14 cellular contexts compared by ENCODE assay signal in genomic region chr1:247322437-247322836, GRCh38. TPM values are rescaled to one million over a fixed set of nuclear protein-coding genes. Genes with fewer than 3 reads are reported as not detected.
DNase-seq lines count a peak whose midpoint lies in the region; ATAC-seq and TF ChIP-seq lines count a peak whose summit lies in the region.
"Had no signal": no experiment of that assay in that cellular context is flagged by ENCODE, and none has a peak within 500 bp of the region (broad histone marks: within the 10 kb centered on the region; RNA-seq: fewer than 3 reads in every experiment).

No MANE protein-coding gene starts in this region.

- no peak overlapping the region for H3K4ac ChIP-seq in H9 (ENCODE audit: low read depth, low read length)

- peaks cover 1% of the 10 kb centered on the region for H4K20me1 ChIP-seq in H9 (ENCODE audit: control insufficient read depth, insufficient read depth, insufficient read length)

- peak overlapping the region; percentile 61 to 93 (median 62); a peak in 3 of 7 replicates for H3K27ac Mint-ChIP-seq in H9
- H3K27ac Mint-ChIP-seq in T-helper 2 cell treated with Interferon-gamma antibody and Interleukin-4, amounts not matched to agents 5 μg/mL and 100 μg/mL, for 36 hours = peak overlapping the region; percentile 61
- H3K27ac Mint-ChIP-seq: type B pancreatic cell had no signal

- H2BK120ac ChIP-seq in H9 (ENCODE audit: low read depth, low read length, poor library complexity, severe bottlenecking) = no peak overlapping the region

- in situ Hi-C loops in GM13976 (cut with MboI; ENCODE audit: low sequenced_read_pairs, unreplicated experiment) = no loop called here

- TF ChIP-seq POLR2A in esophagus squamous epithelium (IDR thresholded peaks at IDR 0.05) = no peak

- no peak overlapping the region for H3K23ac ChIP-seq in H9 (ENCODE audit: insufficient read length, low read depth, low read length)

- no peak overlapping the region for H3K9ac ChIP-seq in H9 (ENCODE audit: extremely low read depth, insufficient read length, low read length)

- no peaks in the 10 kb centered on the region for H3K79me2 ChIP-seq in H9 (ENCODE audit: insufficient read depth, low read length)

- H3K27ac ChIP-seq in H9 (ENCODE audit: insufficient read length, low read depth, low read length) (no peak overlapping the region), esophagus squamous epithelium (no peak overlapping the region)
- H3K27ac ChIP-seq: skin epidermis had no signal

- H3K9me3 Mint-ChIP-seq in activated T-cell treated with anti-CD3 and anti-CD28 coated beads, Interleukin-2, amount 50 U/mL, for 4 hours = no peaks in the 10 kb centered on the region
- H3K9me3 Mint-ChIP-seq in H9 = no peaks in the 10 kb centered on the region
- no peaks in the 10 kb centered on the region for H3K9me3 Mint-ChIP-seq in T-helper 2 cell treated with Interferon-gamma antibody and Interleukin-4, amounts not matched to agents 5 μg/mL and 100 μg/mL, for 36 hours
- H3K9me3 Mint-ChIP-seq: type B pancreatic cell had no signal

- no peak overlapping the region for H2AFZ ChIP-seq in H9 (ENCODE audit: low read length)

- no peaks in the 10 kb centered on the region for H3K27me3 Mint-ChIP-seq in activated T-cell treated with anti-CD3 and anti-CD28 coated beads, Interleukin-2, amount 50 U/mL, for 4 hours (ENCODE audit: low read depth)
- H3K27me3 Mint-ChIP-seq in H9 (ENCODE audit: low read depth) = no peaks in the 10 kb centered on the region
- H3K27me3 Mint-ChIP-seq in T-helper 2 cell treated with Interferon-gamma antibody and Interleukin-4, amounts not matched to agents 5 μg/mL and 100 μg/mL, for 36 hours (ENCODE audit: low read depth) = no peaks in the 10 kb centered on the region
- H3K27me3 Mint-ChIP-seq: type B pancreatic cell had no signal

- no CpG with 5 or more reads among the region's 7 CpGs for WGBS in H9 (ENCODE audit: extremely low coverage, insufficient read length, low lambda C conversion rate)
- 59 to 75% methylated on average over 7 of the region's 7 CpGs for WGBS in esophagus squamous epithelium, 2 donors

- no peak overlapping the region for H4K91ac ChIP-seq in H9 (ENCODE audit: insufficient read length, low read depth, low read length)

- H3K18ac ChIP-seq in H9 (ENCODE audit: insufficient read length, low read depth, low read length) = no peak overlapping the region

- no peak overlapping the region for H4K8ac ChIP-seq in H9 (replicated peaks; ENCODE audit: insufficient read length, low read depth, low read length)

- no peak overlapping the region for H2AK5ac ChIP-seq in H9 (ENCODE audit: insufficient read length, low read length)

- H3K4me3 Mint-ChIP-seq in activated T-cell treated with anti-CD3 and anti-CD28 coated beads, Interleukin-2, amount 50 U/mL, for 4 hours = no peak overlapping the region
- H3K4me3 Mint-ChIP-seq in H9 = no peak overlapping the region; a peak in 1 of 5 replicates
- peak overlapping the region; percentile 43 for H3K4me3 Mint-ChIP-seq in T-helper 2 cell treated with Interferon-gamma antibody and Interleukin-4, amounts not matched to agents 5 μg/mL and 100 μg/mL, for 36 hours
- H3K4me3 Mint-ChIP-seq: type B pancreatic cell had no signal

- no peak overlapping the region for H2BK5ac ChIP-seq in H9 (ENCODE audit: insufficient read length, low read length)

- no peaks in the 10 kb centered on the region for H3K23me2 ChIP-seq in H9 (ENCODE audit: insufficient read length, low read depth, low read length, poor library complexity, severe bottlenecking)

- no peak overlapping the region for H2BK20ac ChIP-seq in H9 (ENCODE audit: low read depth, low read length, poor library complexity, severe bottlenecking)

- TF ChIP-seq CTCF in H9 (conservative IDR thresholded peaks at IDR 0.05) (no peak), esophagus squamous epithelium (IDR thresholded peaks at IDR 0.05) (no peak), GM13976 (IDR thresholded peaks at IDR 0.05; ENCODE audit: borderline replicate concordance, control extremely low read depth, extremely low read depth, insufficient read depth, missing control alignments) (no peak)

- no peak overlapping the region for H3K14ac ChIP-seq in H9 (ENCODE audit: insufficient read depth, low read length)

- no peak overlapping the region for H2BK15ac ChIP-seq in H9 (ENCODE audit: low read depth, low read length)

- H3K56ac ChIP-seq in H9 (ENCODE audit: insufficient read length, low read depth, low read length) = no peak overlapping the region

- peaks cover 0 to 73% (median 0%) of the 10 kb centered on the region in 3 donors for H3K36me3 ChIP-seq in esophagus squamous epithelium

- no peaks in the 10 kb centered on the region for H3K9me3 ChIP-seq in H9 (ENCODE audit: control insufficient read depth, low read depth, low read length)
- H3K9me3 ChIP-seq in esophagus squamous epithelium = no peaks in the 10 kb centered on the region

- DNase-seq in activated T-cell treated with anti-CD3 and anti-CD28 coated beads, Interleukin-2, amount 50 U/mL, for 4 hours = no peak
- DNase-seq in activated T-cell treated with anti-CD3 and anti-CD28 coated beads for 4 hours (no peak), H9 (no peak), esophagus squamous epithelium (lab: John Stamatoyannopoulos, UW) (no peak), GM13976 (ENCODE audit: low spot score) (no peak), NCI-H187 (lab: John Stamatoyannopoulos, UW) (no peak)
- DNase-seq in T-helper 2 cell treated with Interferon-gamma antibody and Interleukin-4, amounts not matched to agents 5 μg/mL and 100 μg/mL, for 36 hours (ENCODE audit: low spot score) = peak; percentile 18
- DNase-seq in stimulated activated CD8-positive, alpha-beta memory T cell treated with anti-CD3 and anti-CD28 coated beads, Interleukin-4, amount 100 ng/mL, for 48 hours = peak; percentile 34
- DNase-seq: anterior cingulate cortex, DMS79 treated with DMSO at 0.1 percent for 48 hours, left colon, NCI-H2171 had no signal

- ATAC-seq in activated T-cell treated with anti-CD3 and anti-CD28 coated beads, Interleukin-2, amount 50 U/mL, for 4 hours = peak; percentile 57 to 58
- ATAC-seq: left colon had no signal

- H2BK12ac ChIP-seq in H9 (ENCODE audit: insufficient read length, low read depth, low read length) = no peak overlapping the region

- no peaks in the 10 kb centered on the region for H3K4me1 Mint-ChIP-seq in activated T-cell treated with anti-CD3 and anti-CD28 coated beads, Interleukin-2, amount 50 U/mL, for 4 hours (ENCODE audit: low read depth)
- H3K4me1 Mint-ChIP-seq in H9 = peaks cover 26 to 28% of the 10 kb centered on the region in 2 experiments
- peaks cover 12% of the 10 kb centered on the region for H3K4me1 Mint-ChIP-seq in T-helper 2 cell treated with Interferon-gamma antibody and Interleukin-4, amounts not matched to agents 5 μg/mL and 100 μg/mL, for 36 hours (ENCODE audit: low read depth)

- no peak overlapping the region for H3K4me3 ChIP-seq in esophagus squamous epithelium
- H3K4me3 ChIP-seq: skin epidermis had no signal

- intact Hi-C loops in esophagus squamous epithelium (cut with DNase I) = no loop called here

- H3K27me3 ChIP-seq in H9 (ENCODE audit: insufficient read depth, low read length) (no peaks in the 10 kb centered on the region), esophagus squamous epithelium (no peaks in the 10 kb centered on the region)

- H3K36me3 Mint-ChIP-seq in activated T-cell treated with anti-CD3 and anti-CD28 coated beads, Interleukin-2, amount 50 U/mL, for 4 hours (ENCODE audit: insufficient read depth) = peaks cover 25% of the 10 kb centered on the region
- H3K36me3 Mint-ChIP-seq in H9 (ENCODE audit: insufficient read depth in 1 of 3, low read depth in 3 of 3) = peaks cover 46 to 88% (median 83%) of the 10 kb centered on the region in 3 experiments
- H3K36me3 Mint-ChIP-seq in T-helper 2 cell treated with Interferon-gamma antibody and Interleukin-4, amounts not matched to agents 5 μg/mL and 100 μg/mL, for 36 hours (ENCODE audit: low read depth) = peaks cover 23% of the 10 kb centered on the region

- peaks cover 3% of the 10 kb centered on the region for H3K79me1 ChIP-seq in H9 (ENCODE audit: insufficient read depth, low read depth, low read length, poor library complexity, severe bottlenecking)

- no peak overlapping the region for H4K5ac ChIP-seq in H9 (ENCODE audit: insufficient read length, low read depth, low read length)

- no peak overlapping the region for H3T11ph ChIP-seq in H9 (ENCODE audit: low read length)

- H3K4me1 ChIP-seq in H9 (ENCODE audit: insufficient read depth, low read length) (peaks cover 4% of the 10 kb centered on the region; the same call in 1 of the 2 replicates), esophagus squamous epithelium (no peaks in the 10 kb centered on the region)

- no peak overlapping the region for H3K4me2 ChIP-seq in H9 (ENCODE audit: insufficient read depth, insufficient read length, low read length)

RNA-seq across cellular contexts. Expression of gene ZNF496, which starts 9.2 kb away (rescaled TPM):
- 10 to 100 TPM; 12.9 to 19.8 (median 17.6) TPM for total RNA-seq in activated T-cell treated with anti-CD3 and anti-CD28 coated beads, Interleukin-2, amount 50 U/mL, for 4 hours
- total RNA-seq in H9 (2021) = 66.5 and 72.9 TPM in 2 replicates
- 10 to 100 TPM in 1 of 4 donors, 1 to 10 TPM in 3; 8.9 to 21.2 (median 9.5) TPM for total RNA-seq in esophagus squamous epithelium

Comparison
In these comparisons a context has a peak if more than half of its experiments do, and no peak if none do; other contexts are left out.
1. DNase-seq: peak in T-helper 2 cell treated with Interferon-gamma antibody and Interleukin-4, amounts not matched to agents 5 μg/mL and 100 μg/mL, for 36 hours (single experiment) and stimulated activated CD8-positive, alpha-beta memory T cell treated with anti-CD3 and anti-CD28 coated beads, Interleukin-4, amount 100 ng/mL, for 48 hours (single experiment); none in activated T-cell treated with anti-CD3 and anti-CD28 coated beads, Interleukin-2, amount 50 U/mL, for 4 hours (single experiment), activated T-cell treated with anti-CD3 and anti-CD28 coated beads for 4 hours (single experiment), H9 (single experiment), esophagus squamous epithelium (single experiment), GM13976 (single experiment) and NCI-H187 (0 of 2).